10 cellular contexts compared by ENCODE assay signal in genomic region chr4:83124079-83124780, GRCh38. TPM values are rescaled to one million over a fixed set of nuclear protein-coding genes. Genes with fewer than 3 reads are reported as not detected.
A peak's percentile ranks its signal among the peaks of the same experiment; 100 is the strongest.
DNase-seq lines count a peak whose midpoint lies in the region; ATAC-seq and TF ChIP-seq lines count a peak whose summit lies in the region.
"Had no signal": no experiment of that assay in that cellular context is flagged by ENCODE, and none has a peak within 500 bp of the region (broad histone marks: within the 10 kb centered on the region; RNA-seq: fewer than 3 reads in every experiment).

No MANE protein-coding gene starts in this region.

- H3K36me3 Mint-ChIP-seq in nephron progenitor cell (ENCODE audit: low read depth), result peaks cover 4% of the 10 kb centered on the region

- peaks cover 58% of the 10 kb centered on the region for H3K9me3 Mint-ChIP-seq in nephron progenitor cell

- no peak overlapping the region for H3K4me3 Mint-ChIP-seq in nephron progenitor cell

- H3K9me3 ChIP-seq in Panc1 (ENCODE audit: control insufficient read depth, insufficient read depth, low read depth, low read length) (peaks cover 10% of the 10 kb centered on the region; the same call in 1 of the 2 replicates), esophagus squamous epithelium (no peaks in the 10 kb centered on the region)

- TF ChIP-seq POLR2A in esophagus squamous epithelium (IDR thresholded peaks at IDR 0.05), result no peak

- H3K4me3 ChIP-seq in Panc1 (ENCODE audit: low read depth in 2 of 2, low read length in 2 of 2) (no peak overlapping the region), esophagus squamous epithelium (no peak overlapping the region)

- in situ Hi-C loops in Panc1 (cut with HindIII; ENCODE audit: low pct_unique_long_range_greater_than_20kb, low sequenced_read_pairs), result no loop called here

- H3K27me3 ChIP-seq in Panc1 (ENCODE audit: control insufficient read depth, insufficient read depth, low read length) (no peaks in the 10 kb centered on the region), esophagus squamous epithelium (no peaks in the 10 kb centered on the region)

- no peak overlapping the region for H3K27ac Mint-ChIP-seq in nephron progenitor cell

- intact Hi-C loops in Panc1 (cut with micrococcal nuclease; ENCODE audit: unreplicated experiment) (no loop called here), esophagus squamous epithelium (cut with DNase I) (no loop called here)

- no TSS peak for BruUV-seq in Panc1 (replicated peaks; lab: Mats Ljungman, UMichigan)

- peak; percentile 84 for ATAC-seq in GM18511 (IDR thresholded peaks at IDR 0.05; ENCODE audit: unreplicated experiment)
- ATAC-seq in HG02678 (IDR thresholded peaks at IDR 0.05; ENCODE audit: unreplicated experiment), result peak; percentile 53
- ATAC-seq in Panc1, result no peak

- H3K4me1 ChIP-seq in Panc1 (ENCODE audit: control insufficient read depth, insufficient read depth, low read length) (no peaks in the 10 kb centered on the region), esophagus squamous epithelium (peaks cover 0 to 4% (median 0%) of the 10 kb centered on the region in 3 donors)
- H3K4me1 ChIP-seq: parathyroid adenoma had no signal

- POLR2A ChIA-PET in Panc1 (lab: Charles Lee), result no interaction called here

- DNase-seq in Panc1 (ENCODE audit: low read depth, low spot score) (no peak), midbrain (lab: John Stamatoyannopoulos, UW) (peak; percentile 3), nephron progenitor cell (no peak), iPS-NIHi11 (ENCODE audit: low spot score) (no peak), esophagus squamous epithelium (lab: John Stamatoyannopoulos, UW) (no peak)
- DNase-seq in stimulated activated CD4-positive, alpha-beta T cell treated with anti-CD3 and anti-CD28 coated beads, Interleukin-4, amount 100 ng/mL, for 24 hours, result no peak
- DNase-seq: NCI-H2171 had no signal

- H3K27ac ChIP-seq in Panc1 (ENCODE audit: low read length) (peak overlapping the region; percentile 34; the same call in 1 of the 2 replicates), esophagus squamous epithelium (no peak overlapping the region)
- H3K27ac ChIP-seq: parathyroid adenoma had no signal

- H3K36me3 ChIP-seq in Panc1 (ENCODE audit: control insufficient read depth, insufficient read depth, low read length) (no peaks in the 10 kb centered on the region), esophagus squamous epithelium (no peaks in the 10 kb centered on the region)

- 54 to 68% methylated on average over 9 to 10 of the region's 10 CpGs for WGBS in esophagus squamous epithelium, 2 donors

- peaks cover 1% of the 10 kb centered on the region for H3K4me1 Mint-ChIP-seq in nephron progenitor cell

- TF ChIP-seq CTCF in Panc1 (IDR thresholded peaks at IDR 0.05) (no peak), nephron progenitor cell (IDR thresholded peaks at IDR 0.05) (no peak), esophagus squamous epithelium (IDR thresholded peaks at IDR 0.05) (no peak)

- no peaks in the 10 kb centered on the region for H3K27me3 Mint-ChIP-seq in nephron progenitor cell (ENCODE audit: low read depth, poor library complexity)

- CTCF ChIA-PET in Panc1 (lab: Charles Lee), result no interaction called here

RNA-seq across cellular contexts. Expression of gene PLAC8, which starts 9.7 kb away (rescaled TPM):
- total RNA-seq in Panc1 (2021; ENCODE audit: unreplicated experiment) (154 TPM), esophagus squamous epithelium (100 to 1,000 TPM in 1 of 4 donors, 10 to 100 TPM in 3; 17.6 to 130 (median 72.1) TPM)
- polyA plus RNA-seq in Panc1 (2012; ENCODE audit: insufficient read length), result 87.6 TPM
